8 cellular contexts compared by ENCODE assay signal in genomic region chr17:71472809-71473789, GRCh38.
DNase-seq lines count a peak whose midpoint lies in the region; ATAC-seq and TF ChIP-seq lines count a peak whose summit lies in the region.

No MANE protein-coding gene starts in this region.

- H4K12ac ChIP-seq in trophoblast cell (ENCODE audit: low read depth, low read length) = no peak overlapping the region

- H4K20me1 ChIP-seq in Karpas-422 (ENCODE audit: insufficient read depth, low read depth, low read length) = no peaks in the 10 kb centered on the region

- H3K27ac ChIP-seq in ACC112 (ENCODE audit: low read depth, low read length) = no peak overlapping the region
- no peak overlapping the region for H3K27ac ChIP-seq in Karpas-422 (ENCODE audit: low read length)
- no peak overlapping the region for H3K27ac ChIP-seq in Panc1 (ENCODE audit: low read length)
- H3K27ac ChIP-seq in trophoblast cell (ENCODE audit: low read depth, low read length) = no peak overlapping the region
- H3K27ac ChIP-seq in ovary = no peak overlapping the region

- H2AFZ ChIP-seq in ACC112 (ENCODE audit: low read length, unreplicated experiment) = peak overlapping the region; percentile 37
- no peak overlapping the region for H2AFZ ChIP-seq in Karpas-422 (ENCODE audit: low read length)
- no peak overlapping the region for H2AFZ ChIP-seq in trophoblast cell (ENCODE audit: insufficient read depth, low read length, poor library complexity)

- H3K4me1 ChIP-seq in ACC112 (ENCODE audit: control insufficient read depth, insufficient read depth, low read length, unreplicated experiment) (no peaks in the 10 kb centered on the region), Karpas-422 (ENCODE audit: low read length) (no peaks in the 10 kb centered on the region), Panc1 (ENCODE audit: control insufficient read depth, insufficient read depth, low read length) (no peaks in the 10 kb centered on the region), trophoblast cell (ENCODE audit: control insufficient read depth in 1 of 2, insufficient read depth in 2 of 2, low read length in 2 of 2) (peaks cover 3 to 6% of the 10 kb centered on the region in 2 experiments), ovary (ENCODE audit: insufficient read depth) (no peaks in the 10 kb centered on the region)

- no peak overlapping the region for H3K9ac ChIP-seq in Karpas-422 (ENCODE audit: low read length)
- H3K9ac ChIP-seq in trophoblast cell (ENCODE audit: low read length) = peak overlapping the region; percentile 65

- CTCF ChIA-PET in Panc1 (lab: Charles Lee) = interaction anchor here (0.5 to 1.2 kb wide), 6 partner anchors 131 to 1717 kb away, joined by 3 to 5 read pairs (median 4); no protein-coding TSS in a partner anchor

- ATAC-seq in GM18499 (IDR thresholded peaks at IDR 0.05; ENCODE audit: insufficient read depth, unreplicated experiment) (peak; percentile 73), Panc1 (peak; percentile 93)

- no peak for TF ChIP-seq EP300 in ovary (IDR thresholded peaks at IDR 0.05)

- no peak for TF ChIP-seq POLR2A in ovary (IDR thresholded peaks at IDR 0.05)

- no peak overlapping the region for H3K23ac ChIP-seq in trophoblast cell (ENCODE audit: low read length)

- H3K4ac ChIP-seq in trophoblast cell (ENCODE audit: low read depth, low read length) = no peak overlapping the region

- H3K9me3 ChIP-seq in Karpas-422 (ENCODE audit: low read length) = no peaks in the 10 kb centered on the region
- no peaks in the 10 kb centered on the region for H3K9me3 ChIP-seq in Panc1 (ENCODE audit: control insufficient read depth, insufficient read depth, low read depth, low read length)
- H3K9me3 ChIP-seq in trophoblast cell (ENCODE audit: insufficient read depth, low read depth, low read length) = no peaks in the 10 kb centered on the region
- H3K9me3 ChIP-seq in ovary = no peaks in the 10 kb centered on the region

- no peak overlapping the region for H2AK5ac ChIP-seq in trophoblast cell (ENCODE audit: low read length)

- in situ Hi-C loops in Panc1 (cut with HindIII; ENCODE audit: low pct_unique_long_range_greater_than_20kb, low sequenced_read_pairs) = no loop called here

- H3K36me3 ChIP-seq in ACC112 (ENCODE audit: insufficient read depth, low read length) = no peaks in the 10 kb centered on the region
- no peaks in the 10 kb centered on the region for H3K36me3 ChIP-seq in Karpas-422 (ENCODE audit: insufficient read depth, low read length)
- no peaks in the 10 kb centered on the region for H3K36me3 ChIP-seq in Panc1 (ENCODE audit: control insufficient read depth, insufficient read depth, low read length)
- no peaks in the 10 kb centered on the region for H3K36me3 ChIP-seq in trophoblast cell (ENCODE audit: control insufficient read depth in 1 of 2, insufficient read depth in 2 of 2, low read length in 2 of 2)
- H3K36me3 ChIP-seq in ovary = no peaks in the 10 kb centered on the region

- no peak overlapping the region for H4K8ac ChIP-seq in trophoblast cell (ENCODE audit: low read depth, low read length)

- H3K79me2 ChIP-seq in ACC112 (ENCODE audit: control insufficient read depth, insufficient read depth, low read length, unreplicated experiment) = no peaks in the 10 kb centered on the region
- no peaks in the 10 kb centered on the region for H3K79me2 ChIP-seq in Karpas-422 (ENCODE audit: low read length)
- H3K79me2 ChIP-seq in trophoblast cell (ENCODE audit: control insufficient read depth, insufficient read depth, low read length, poor library complexity) = no peaks in the 10 kb centered on the region

- peaks cover 12% of the 10 kb centered on the region for H3K79me1 ChIP-seq in trophoblast cell (ENCODE audit: low read length)

- H3K18ac ChIP-seq in trophoblast cell (ENCODE audit: low read length) = no peak overlapping the region

- H3K14ac ChIP-seq in trophoblast cell (ENCODE audit: low read length) = no peak overlapping the region

- no peak overlapping the region for H2BK5ac ChIP-seq in trophoblast cell (ENCODE audit: low read depth, low read length, poor library complexity)

- WGBS in trophoblast cell (ENCODE audit: extremely low coverage, insufficient coverage, insufficient read length) = no CpG with 5 or more reads among the region's 7 CpGs
- WGBS in ovary, 3 donors = 32 to 35% (median 33%) methylated on average over 7 of the region's 7 CpGs

- no peak overlapping the region for H2BK120ac ChIP-seq in trophoblast cell (ENCODE audit: insufficient read depth, low read length, poor library complexity)

- DNase-seq in Karpas-422 (peak; percentile 81), Panc1 (ENCODE audit: low read depth, low spot score) (peak; percentile 32), fibroblast of mammary gland (ENCODE audit: low read depth) (peak; percentile 65), trophoblast cell (peak in 1 of 2 donors; percentile 50), ovary (no peak), KG1 (lab: John Stamatoyannopoulos, UW) (no peak)

- H4K91ac ChIP-seq in trophoblast cell (ENCODE audit: low read depth, low read length) = no peak overlapping the region

- BruUV-seq in Panc1 (replicated peaks; lab: Mats Ljungman, UMichigan) = no TSS peak

- no peaks in the 10 kb centered on the region for H3K9me2 ChIP-seq in Karpas-422 (replicated peaks; ENCODE audit: insufficient read depth, low read length)

- no peaks in the 10 kb centered on the region for H3K27me3 ChIP-seq in ACC112 (ENCODE audit: insufficient read depth, low read length)
- H3K27me3 ChIP-seq in Karpas-422 (ENCODE audit: low read length) = no peaks in the 10 kb centered on the region
- no peaks in the 10 kb centered on the region for H3K27me3 ChIP-seq in Panc1 (ENCODE audit: control insufficient read depth, insufficient read depth, low read length)
- H3K27me3 ChIP-seq in trophoblast cell (ENCODE audit: insufficient read depth, low read length) = no peaks in the 10 kb centered on the region
- no peaks in the 10 kb centered on the region for H3K27me3 ChIP-seq in ovary

- no peak overlapping the region for H3K4me2 ChIP-seq in Karpas-422 (ENCODE audit: low read depth, low read length, poor library complexity, severe bottlenecking)
- H3K4me2 ChIP-seq in trophoblast cell (ENCODE audit: low read length) = no peak overlapping the region

- intact Hi-C loops in Panc1 (cut with micrococcal nuclease; ENCODE audit: unreplicated experiment) (loop anchor here (1.0 to 10.0 kb wide), 2 partner anchors 645 to 1062 kb away; no protein-coding TSS in a partner anchor), ovary (cut with DNase I) (no loop called here)

- peak; percentile 89 for TF ChIP-seq CTCF in Panc1 (IDR thresholded peaks at IDR 0.05)
- peak; percentile 80 for TF ChIP-seq CTCF in fibroblast of mammary gland (conservative IDR thresholded peaks at IDR 0.05; ENCODE audit: control insufficient read depth, insufficient read depth, low read depth, low read length)
- no peak for TF ChIP-seq CTCF in ovary (IDR thresholded peaks at IDR 0.05)

- no peak overlapping the region for H3K4me3 ChIP-seq in ACC112 (ENCODE audit: low read depth, low read length)
- no peak overlapping the region for H3K4me3 ChIP-seq in Karpas-422 (ENCODE audit: low read length)
- H3K4me3 ChIP-seq in Panc1 (ENCODE audit: low read depth in 2 of 2, low read length in 2 of 2) = no peak overlapping the region
- H3K4me3 ChIP-seq in fibroblast of mammary gland (ENCODE audit: control insufficient read depth, low read depth, low read length) = no peak overlapping the region
- H3K4me3 ChIP-seq in trophoblast cell (ENCODE audit: low read depth, low read length) = no peak overlapping the region
- no peak overlapping the region for H3K4me3 ChIP-seq in ovary

- POLR2A ChIA-PET in Panc1 (lab: Charles Lee) = no interaction called here

- no peak overlapping the region for H2BK12ac ChIP-seq in trophoblast cell (ENCODE audit: low read length)

Comparison
In these comparisons a context has a peak if more than half of its experiments do, and no peak if none do; other contexts are left out.
1. DNase-seq: peak in Karpas-422 (single experiment), Panc1 (single experiment) and fibroblast of mammary gland (single experiment); none in ovary (0 of 5) and KG1 (single experiment).
2. CTCF ChIP-seq: peak in Panc1 (single experiment) and fibroblast of mammary gland (single experiment); none in ovary (0 of 3).